ENCODE assay signal across 8 cellular contexts in genomic region chr12:9064815-9065606, GRCh38. TPM values are rescaled to one million over a fixed set of nuclear protein-coding genes. Genes with fewer than 3 reads are reported as not detected.
A peak's percentile ranks its signal among the peaks of the same experiment; 100 is the strongest.
DNase-seq lines count a peak whose midpoint lies in the region; ATAC-seq and TF ChIP-seq lines count a peak whose summit lies in the region.

No MANE protein-coding gene starts in this region.

- H3K4me3 ChIP-seq in lower leg skin (ENCODE audit: low read depth, poor library complexity, severe bottlenecking): peak overlapping the region; percentile 92

- peaks cover 7 to 9% of the 10 kb centered on the region in 2 donors for H3K4me1 Mint-ChIP-seq in effector memory CD8-positive, alpha-beta T cell (ENCODE audit: low read depth in 2 of 2)
- H3K4me1 Mint-ChIP-seq in stimulated activated naive B cell treated with anti-CD40 and anti-IgM and Interleukin-4, amounts not matched to agents 10 μg/mL and 1 μg/mL and 100 μg/mL, for 72 hours: peaks cover 2 to 5% of the 10 kb centered on the region in 2 donors

- no peak overlapping the region for H3K27ac Mint-ChIP-seq in effector memory CD8-positive, alpha-beta T cell
- no peak overlapping the region for H3K27ac Mint-ChIP-seq in stimulated activated naive B cell treated with anti-CD40 and anti-IgM and Interleukin-4, amounts not matched to agents 10 μg/mL and 1 μg/mL and 100 μg/mL, for 72 hours

- DNase-seq in activated effector memory CD4-positive, alpha-beta T cell treated with anti-CD3 and anti-CD28 coated beads, Interleukin-2, amount 50 U/mL, for 16 hours: peak; percentile 65
- DNase-seq in activated effector memory CD4-positive, alpha-beta T cell treated with Interleukin-2 at 50 U/mL for 16 hours: no peak
- DNase-seq in RWPE1 (ENCODE audit: low spot score) (peak; percentile 79), lower leg skin (ENCODE audit: low spot score in 2 of 2) (peak in 1 of 2 donors; percentile 75), H4 (ENCODE audit: low spot score) (no peak)
- no peak for DNase-seq in effector memory CD8-positive, alpha-beta T cell
- DNase-seq in stimulated activated naive B cell treated with anti-CD40 and anti-IgM and Interleukin-4, amounts not matched to agents 10 μg/mL and 1 μg/mL and 100 μg/mL, for 72 hours: no peak
- DNase-seq in central memory CD4-positive, alpha-beta T cell: no peak

- intact Hi-C loops in lower leg skin (cut with DNase I; ENCODE audit: low total_unique reads): no loop called here

- peak; percentile 24 for ATAC-seq in effector memory CD8-positive, alpha-beta T cell (replicated peaks)
- ATAC-seq in stimulated activated naive B cell treated with anti-CD40 and anti-IgM and Interleukin-4, amounts not matched to agents 10 μg/mL and 1 μg/mL and 100 μg/mL, for 72 hours (replicated peaks): peak; percentile 17 to 57

- WGBS in lower leg skin, 2 donors: 37% methylated on average over 16 to 22 of the region's 45 CpGs

- peaks cover 27% of the 10 kb centered on the region for H3K36me3 Mint-ChIP-seq in effector memory CD8-positive, alpha-beta T cell (ENCODE audit: insufficient read depth)
- peaks cover 2 to 9% of the 10 kb centered on the region in 2 donors for H3K36me3 Mint-ChIP-seq in stimulated activated naive B cell treated with anti-CD40 and anti-IgM and Interleukin-4, amounts not matched to agents 10 μg/mL and 1 μg/mL and 100 μg/mL, for 72 hours

- POLR2A ChIA-PET in RWPE1 (lab: Yijun Ruan, JAX; ENCODE audit: low non-redundant PET): interaction anchor here (0.6 kb wide), 1 partner anchor 277 kb away, joined by 3 read pairs; no protein-coding TSS in a partner anchor

- H3K9me3 Mint-ChIP-seq in effector memory CD8-positive, alpha-beta T cell: no peaks in the 10 kb centered on the region
- peaks cover 0 to 2% of the 10 kb centered on the region in 2 donors for H3K9me3 Mint-ChIP-seq in stimulated activated naive B cell treated with anti-CD40 and anti-IgM and Interleukin-4, amounts not matched to agents 10 μg/mL and 1 μg/mL and 100 μg/mL, for 72 hours

- TF ChIP-seq CTCF in RWPE1 (conservative IDR thresholded peaks at IDR 0.05; ENCODE audit: low read depth) (no peak), lower leg skin (IDR thresholded peaks at IDR 0.05) (no peak)

- no peaks in the 10 kb centered on the region for H3K27me3 Mint-ChIP-seq in effector memory CD8-positive, alpha-beta T cell
- peaks cover 13% of the 10 kb centered on the region in 2 donors for H3K27me3 Mint-ChIP-seq in stimulated activated naive B cell treated with anti-CD40 and anti-IgM and Interleukin-4, amounts not matched to agents 10 μg/mL and 1 μg/mL and 100 μg/mL, for 72 hours

- H3K4me3 Mint-ChIP-seq in effector memory CD8-positive, alpha-beta T cell: peak overlapping the region; percentile 12 to 78
- H3K4me3 Mint-ChIP-seq in stimulated activated naive B cell treated with anti-CD40 and anti-IgM and Interleukin-4, amounts not matched to agents 10 μg/mL and 1 μg/mL and 100 μg/mL, for 72 hours: peak overlapping the region; percentile 88 to 91

- H3K27ac ChIP-seq in RWPE1: peak overlapping the region; percentile 47

- peak in 1 of 2 donors; percentile 56 for TF ChIP-seq POLR2A in lower leg skin (IDR thresholded peaks at IDR 0.05)

- CTCF ChIA-PET in RWPE1 (lab: Yijun Ruan, JAX): interaction anchor here (0.6 to 0.9 kb wide), 2 partner anchors 314 to 520 kb away, joined by 3 to 4 read pairs; no protein-coding TSS in a partner anchor

RNA-seq across cellular contexts. Expression of gene A2M, which starts 50.7 kb away (rescaled TPM):
- 100 to 1,000 TPM in 1 of 4 donors, 10 to 100 TPM in 3; 32.9 to 123 (median 49.6) TPM for total RNA-seq in lower leg skin
- 5.3 and 5.6 TPM in 2 replicates for total RNA-seq in H4 (2014; rRNA removed; shearing (Covaris generic))

Comparison
In these comparisons a context has a peak if more than half of its experiments do, and no peak if none do; other contexts are left out.
1. DNase-seq: peak in activated effector memory CD4-positive, alpha-beta T cell treated with anti-CD3 and anti-CD28 coated beads, Interleukin-2, amount 50 U/mL, for 16 hours (single experiment) and RWPE1 (single experiment); none in activated effector memory CD4-positive, alpha-beta T cell treated with Interleukin-2 at 50 U/mL for 16 hours (single experiment), effector memory CD8-positive, alpha-beta T cell (0 of 3), stimulated activated naive B cell treated with anti-CD40 and anti-IgM and Interleukin-4, amounts not matched to agents 10 μg/mL and 1 μg/mL and 100 μg/mL, for 72 hours (single experiment), H4 (single experiment) and central memory CD4-positive, alpha-beta T cell (single experiment).